1 cellular context compared by ENCODE assay signal in genomic region chr19:57873883-57874799, GRCh38.
TF ChIP-seq lines count a peak whose summit lies in the region.

No MANE protein-coding gene starts in this region.

TF ChIP-seq in HepG2, 621 proteins besides CTCF, POLR2A, EP300 and RAD21:
- TF ChIP-seq ZNF18 (CRISPR knock-in tag; IDR thresholded peaks at IDR 0.05; ENCODE audit: insufficient replicate concordance) (peak; percentile 99), ZNF362 (CRISPR knock-in tag; IDR thresholded peaks at IDR 0.05; ENCODE audit: borderline replicate concordance) (peak; percentile 47; the same call in 1 of the 2 replicates), ARID3A (IDR thresholded peaks at IDR 0.05; ENCODE audit: low read depth, low read length) (peak; percentile 37; the same call in 1 of the 2 replicates), TBX2 (CRISPR knock-in tag; IDR thresholded peaks at IDR 0.05; ENCODE audit: borderline replicate concordance) (0 out of 2 replicates have a peak, but pooled peaks have one; percentile 25), TBX3 (IDR thresholded peaks at IDR 0.05; ENCODE audit: borderline replicate concordance) (peak; percentile 63; the same call in 1 of the 2 replicates), TCF7 (IDR thresholded peaks at IDR 0.05; ENCODE audit: low read depth) (peak; percentile 33; the same call in 1 of the 2 replicates)
TF ChIP-seq in HepG2: peak in this region for 6; not testable (repeated sequence) for 615.
